8 cellular contexts compared by ENCODE assay signal in the genomic region with DNA sequence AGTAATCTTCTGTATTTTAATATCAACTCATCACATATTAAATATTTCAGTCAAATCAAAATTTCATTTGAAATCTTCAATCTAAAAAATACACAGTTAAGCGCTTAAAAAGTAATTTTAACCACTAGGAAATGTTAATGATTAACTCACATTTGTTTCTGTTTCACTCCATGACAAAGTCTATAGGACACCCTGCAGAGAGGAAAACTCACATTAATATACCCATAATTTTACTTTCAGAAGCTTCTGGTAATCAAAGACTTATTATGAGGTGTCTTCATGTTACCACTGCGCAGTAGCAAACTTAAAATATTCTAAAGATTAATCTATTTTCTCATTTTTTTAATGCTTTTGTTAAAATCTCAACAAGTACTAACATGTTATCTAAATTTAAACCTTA. TPM values are rescaled to one million over a fixed set of nuclear protein-coding genes. Genes with fewer than 3 reads are reported as not detected.
A peak's percentile ranks its signal among the peaks of the same experiment; 100 is the strongest.
DNase-seq lines count a peak whose midpoint lies in the region; ATAC-seq and TF ChIP-seq lines count a peak whose summit lies in the region.

No MANE protein-coding gene starts in this region.

- H3K36me3 Mint-ChIP-seq in stimulated activated naive CD8-positive, alpha-beta T cell treated with anti-CD3 and anti-CD28 coated beads, Interleukin-15, Interleukin-2, amounts not matched to agents 100 ng/mL and 50 ng/mL, for 24 hours (ENCODE audit: low read depth) = peaks cover 19% of the 10 kb centered on the region
- peaks cover 16% of the 10 kb centered on the region for H3K36me3 Mint-ChIP-seq in activated naive CD8-positive, alpha-beta T cell treated with anti-CD3 and anti-CD28 coated beads, Interleukin-2, amount 10 ng/mL, durations not matched to agents 7 days and 5 days

- no peak for ATAC-seq in stimulated activated naive CD8-positive, alpha-beta T cell treated with anti-CD3 and anti-CD28 coated beads, Interleukin-15, Interleukin-2, amounts not matched to agents 100 U/mL and 50 U/mL, for 24 hours
- no peak for ATAC-seq in activated naive CD8-positive, alpha-beta T cell treated with anti-CD3 and anti-CD28 coated beads, Interleukin-2, amount 10 ng/mL, durations not matched to agents 7 days and 5 days (ENCODE audit: low read depth)
- ATAC-seq in upper lobe of right lung (no peak), GM21619 (IDR thresholded peaks at IDR 0.05; ENCODE audit: unreplicated experiment) (no peak), GM18517 (IDR thresholded peaks at IDR 0.05; ENCODE audit: unreplicated experiment) (no peak)

- no peak for DNase-seq in stimulated activated naive CD8-positive, alpha-beta T cell treated with anti-CD3 and anti-CD28 coated beads, Interleukin-15, Interleukin-2, amounts not matched to agents 100 U/mL and 50 U/mL, for 24 hours
- DNase-seq in activated naive CD8-positive, alpha-beta T cell treated with anti-CD3 and anti-CD28 coated beads, Interleukin-2, amount 10 ng/mL, durations not matched to agents 7 days and 5 days = no peak
- DNase-seq in left kidney (ENCODE audit: low read depth, low spot score) (peak; percentile 7), upper lobe of right lung (no peak), 8988T (no peak)

- H3K4me1 Mint-ChIP-seq in stimulated activated naive CD8-positive, alpha-beta T cell treated with anti-CD3 and anti-CD28 coated beads, Interleukin-15, Interleukin-2, amounts not matched to agents 100 ng/mL and 50 ng/mL, for 24 hours (ENCODE audit: low read depth) = peaks cover 13% of the 10 kb centered on the region
- peaks cover 9% of the 10 kb centered on the region for H3K4me1 Mint-ChIP-seq in activated naive CD8-positive, alpha-beta T cell treated with anti-CD3 and anti-CD28 coated beads, Interleukin-2, amount 10 ng/mL, durations not matched to agents 7 days and 5 days

- H3K4me1 ChIP-seq in upper lobe of right lung = peaks cover 5% of the 10 kb centered on the region

- no peaks in the 10 kb centered on the region for H3K9me3 Mint-ChIP-seq in stimulated activated naive CD8-positive, alpha-beta T cell treated with anti-CD3 and anti-CD28 coated beads, Interleukin-15, Interleukin-2, amounts not matched to agents 100 ng/mL and 50 ng/mL, for 24 hours
- no peaks in the 10 kb centered on the region for H3K9me3 Mint-ChIP-seq in activated naive CD8-positive, alpha-beta T cell treated with anti-CD3 and anti-CD28 coated beads, Interleukin-2, amount 10 ng/mL, durations not matched to agents 7 days and 5 days

- H3K27me3 Mint-ChIP-seq in stimulated activated naive CD8-positive, alpha-beta T cell treated with anti-CD3 and anti-CD28 coated beads, Interleukin-15, Interleukin-2, amounts not matched to agents 100 ng/mL and 50 ng/mL, for 24 hours = peaks cover 26% of the 10 kb centered on the region
- peaks cover 13% of the 10 kb centered on the region for H3K27me3 Mint-ChIP-seq in activated naive CD8-positive, alpha-beta T cell treated with anti-CD3 and anti-CD28 coated beads, Interleukin-2, amount 10 ng/mL, durations not matched to agents 7 days and 5 days

- H3K4me3 Mint-ChIP-seq in stimulated activated naive CD8-positive, alpha-beta T cell treated with anti-CD3 and anti-CD28 coated beads, Interleukin-15, Interleukin-2, amounts not matched to agents 100 ng/mL and 50 ng/mL, for 24 hours = peak overlapping the region; percentile 92
- peak overlapping the region; percentile 95 for H3K4me3 Mint-ChIP-seq in activated naive CD8-positive, alpha-beta T cell treated with anti-CD3 and anti-CD28 coated beads, Interleukin-2, amount 10 ng/mL, durations not matched to agents 7 days and 5 days

- H3K27ac ChIP-seq in upper lobe of right lung = peak overlapping the region; percentile 98

- intact Hi-C loops in upper lobe of right lung (cut with DNase I) = no loop called here

- no peaks in the 10 kb centered on the region for H3K9me3 ChIP-seq in upper lobe of right lung

- H3K27ac Mint-ChIP-seq in stimulated activated naive CD8-positive, alpha-beta T cell treated with anti-CD3 and anti-CD28 coated beads, Interleukin-15, Interleukin-2, amounts not matched to agents 100 ng/mL and 50 ng/mL, for 24 hours = no peak overlapping the region
- H3K27ac Mint-ChIP-seq in activated naive CD8-positive, alpha-beta T cell treated with anti-CD3 and anti-CD28 coated beads, Interleukin-2, amount 10 ng/mL, durations not matched to agents 7 days and 5 days = peak overlapping the region; percentile 99

- no peaks in the 10 kb centered on the region for H3K36me3 ChIP-seq in upper lobe of right lung

- H3K4me3 ChIP-seq in upper lobe of right lung = peak overlapping the region; percentile 91

- POLR2A ChIA-PET in activated naive CD8-positive, alpha-beta T cell treated with anti-CD3 and anti-CD28 coated beads, Interleukin-2, amount 10 ng/mL, durations not matched to agents 7 days and 5 days (lab: Charles Lee) = interaction anchor here (0.8 to 3.6 kb wide), 9 partner anchors 10 to 1203 kb away, joined by 3 to 184 read pairs (median 4); a partner anchor contains a TSS

- no peak for TF ChIP-seq CTCF in upper lobe of right lung (IDR thresholded peaks at IDR 0.05)

- peaks cover 20% of the 10 kb centered on the region for H3K27me3 ChIP-seq in upper lobe of right lung

RNA-seq across cellular contexts. Expression of a gene that starts 41.0 kb away (rescaled TPM):
- total RNA-seq in activated naive CD8-positive, alpha-beta T cell treated with anti-CD3 and anti-CD28 coated beads, Interleukin-2, amount 10 ng/mL, durations not matched to agents 7 days and 5 days = 10 to 100 TPM; 22.0 to 22.7 TPM
- 17.9 TPM for total RNA-seq in upper lobe of right lung

RNA-seq across cellular contexts. Expression of a gene that starts 45.7 kb away (rescaled TPM):
- 1 to 10 TPM; 5.2 to 5.6 TPM for total RNA-seq in activated naive CD8-positive, alpha-beta T cell treated with anti-CD3 and anti-CD28 coated beads, Interleukin-2, amount 10 ng/mL, durations not matched to agents 7 days and 5 days
- total RNA-seq in upper lobe of right lung = 8.4 TPM
